In the genomic region with DNA sequence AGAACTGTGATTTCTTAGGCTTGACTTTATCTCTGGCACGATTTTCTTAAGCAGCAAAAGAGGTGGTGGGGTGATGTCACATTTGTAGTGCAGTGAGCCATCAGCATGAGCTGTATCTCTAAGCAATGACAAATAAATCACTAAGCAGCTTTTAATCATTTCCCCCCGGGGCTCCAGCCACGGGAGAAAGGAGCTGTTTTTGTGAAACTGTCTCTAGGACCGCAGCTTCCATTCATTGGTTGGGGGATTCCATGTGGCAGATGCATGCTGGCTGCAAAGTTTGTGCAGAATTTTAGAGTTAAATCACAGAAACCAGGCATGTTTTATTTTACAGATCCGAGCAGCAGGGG, we compare ENCODE assay signal across 8 cellular contexts. TPM values are rescaled to one million over a fixed set of nuclear protein-coding genes. Genes with fewer than 3 reads are reported as not detected.
A peak's percentile ranks its signal among the peaks of the same experiment; 100 is the strongest.
DNase-seq lines count a peak whose midpoint lies in the region; ATAC-seq and TF ChIP-seq lines count a peak whose summit lies in the region.

No MANE protein-coding gene starts in this region.

- no peak for TF ChIP-seq CTCF in fibroblast of pulmonary artery (IDR thresholded peaks at IDR 0.05; ENCODE audit: low read length, missing control alignments)

- peak; percentile 63 to 65 for ATAC-seq in activated CD4-positive, CD25-positive, alpha-beta regulatory T cell treated with anti-CD3 and anti-CD28 coated beads, Interleukin-2, amount 50 U/mL, for 24 hours
- peak; percentile 25 for ATAC-seq in HG02884 (IDR thresholded peaks at IDR 0.05; ENCODE audit: unreplicated experiment)

- no peak for DNase-seq in activated CD4-positive, CD25-positive, alpha-beta regulatory T cell treated with anti-CD3 and anti-CD28 coated beads, Interleukin-2, amount 50 U/mL, for 72 hours
- DNase-seq in T1000 (lab: John Stamatoyannopoulos, UW) (peak; percentile 48), fibroblast of pulmonary artery (ENCODE audit: low read depth) (peak; percentile 23), renal cortical epithelial cell (ENCODE audit: low read depth) (peak; percentile 72), SKM-1 treated with dmso at 0.1 percent for 144 hours (lab: John Stamatoyannopoulos, UW; ENCODE audit: unreplicated experiment) (no peak), NCI-H187 (lab: John Stamatoyannopoulos, UW) (no peak)

- peak overlapping the region; percentile 51 for H3K4me3 ChIP-seq in fibroblast of pulmonary artery (replicated peaks; ENCODE audit: low read depth, low read length)

RNA-seq across cellular contexts. Expression of a gene that starts 0.5 kb away (rescaled TPM):
- total RNA-seq in renal cortical epithelial cell: 6.9 and 33.3 TPM in 2 replicates

Comparison
In these comparisons a context has a peak if more than half of its experiments do, and no peak if none do; other contexts are left out.
1. DNase-seq: peak in T1000 (single experiment), fibroblast of pulmonary artery (single experiment) and renal cortical epithelial cell (single experiment); none in activated CD4-positive, CD25-positive, alpha-beta regulatory T cell treated with anti-CD3 and anti-CD28 coated beads, Interleukin-2, amount 50 U/mL, for 72 hours (single experiment), SKM-1 treated with dmso at 0.1 percent for 144 hours (single experiment) and NCI-H187 (0 of 2).